ENCODE assay signal across 8 cellular contexts in genomic region chr17:41836550-41837196, GRCh38. TPM values are rescaled to one million over a fixed set of nuclear protein-coding genes. Genes with fewer than 3 reads are reported as not detected.
DNase-seq lines count a peak whose midpoint lies in the region; ATAC-seq and TF ChIP-seq lines count a peak whose summit lies in the region.

No MANE protein-coding gene starts in this region.

- H3K36me3 Mint-ChIP-seq in activated T-cell treated with anti-CD3 and anti-CD28 coated beads, Interleukin-2, amount 50 U/mL, for 72 hours (ENCODE audit: insufficient read depth in 2 of 2), result peaks cover 0 to 1% of the 10 kb centered on the region in 2 donors

- H3K27me3 Mint-ChIP-seq in activated T-cell treated with anti-CD3 and anti-CD28 coated beads, Interleukin-2, amount 50 U/mL, for 72 hours (ENCODE audit: low read depth), result peaks cover 10% of the 10 kb centered on the region

- TF ChIP-seq CTCF in astrocyte of the cerebellum (IDR thresholded peaks at IDR 0.05; ENCODE audit: low read depth, low read length, missing control alignments) (no peak), lung (IDR thresholded peaks at IDR 0.05; ENCODE audit: control extremely low read depth, extremely low read depth) (no peak), transverse colon (IDR thresholded peaks at IDR 0.05) (no peak)

- DNase-seq in activated T-cell treated with anti-CD3 and anti-CD28 coated beads, Interleukin-2, amount 50 U/mL, for 72 hours, result no peak
- no peak for DNase-seq in activated T-cell treated with anti-CD3 and anti-CD28 coated beads for 4 hours
- DNase-seq in astrocyte of the cerebellum (ENCODE audit: low read depth), result no peak
- no peak for DNase-seq in lung (ENCODE audit: low spot score)
- DNase-seq in transverse colon, result no peak
- no peak for DNase-seq in NCI-H1436 treated with DMSO at 0.1 percent for 48 hours (lab: John Stamatoyannopoulos, UW)
- no peak for DNase-seq in HPDE6-E6E7 (ENCODE audit: extremely low spot score)
- DNase-seq in NCI-H187 treated with DMSO at 0.1 percent for 48 hours (lab: John Stamatoyannopoulos, UW), result no peak

- no peak overlapping the region for H3K27ac Mint-ChIP-seq in activated T-cell treated with anti-CD3 and anti-CD28 coated beads, Interleukin-2, amount 50 U/mL, for 72 hours

- H3K4me1 ChIP-seq in lung (ENCODE audit: control insufficient read depth in 2 of 2, insufficient read depth in 2 of 2, low read length in 2 of 2) (peaks cover 1 to 5% of the 10 kb centered on the region in 2 donors), transverse colon (peaks cover 0 to 12% (median 10%) of the 10 kb centered on the region in 4 donors)

- H3K27me3 ChIP-seq in lung (ENCODE audit: control insufficient read depth, insufficient read depth) (no peaks in the 10 kb centered on the region), transverse colon (no peaks in the 10 kb centered on the region)

- H3K9me3 ChIP-seq in lung (ENCODE audit: control insufficient read depth in 2 of 2, insufficient read depth in 1 of 2, low read length in 1 of 2) (no peaks in the 10 kb centered on the region), transverse colon (no peaks in the 10 kb centered on the region)

- H3K4me3 ChIP-seq in astrocyte of the cerebellum (ENCODE audit: low read depth, low read length) (peak overlapping the region; percentile 77), lung (peak overlapping the region; percentile 46), transverse colon (peak overlapping the region; percentile 65 to 83 (median 76))

- TF ChIP-seq POLR2A in transverse colon (IDR thresholded peaks at IDR 0.05), result no peak

- H3K27ac ChIP-seq in lung (ENCODE audit: low read depth in 1 of 2, low read length in 1 of 2), result peak overlapping the region in 1 of 2 donors; percentile 52
- H3K27ac ChIP-seq in transverse colon, result peak overlapping the region; percentile 59 to 87 (median 76)

- H3K9me3 Mint-ChIP-seq in activated T-cell treated with anti-CD3 and anti-CD28 coated beads, Interleukin-2, amount 50 U/mL, for 72 hours, result no peaks in the 10 kb centered on the region

- in situ Hi-C loops in astrocyte of the cerebellum (cut with HindIII; ENCODE audit: low sequenced_read_pairs), result no loop called here
- in situ Hi-C loops in transverse colon (cut with MboI; ENCODE audit: low pct_ligation_motif_present in 1 of 4, low pct_unique_long_range_greater_than_20kb in 1 of 4, low sequenced_read_pairs in 3 of 4), result no loop called here

- intact Hi-C loops in transverse colon (cut with DNase I; ENCODE audit: low total_unique reads), result no loop called here

- TF ChIP-seq EP300 in transverse colon (IDR thresholded peaks at IDR 0.05; ENCODE audit: low read depth), result no peak

- peaks cover 18% of the 10 kb centered on the region for H3K4me1 Mint-ChIP-seq in activated T-cell treated with anti-CD3 and anti-CD28 coated beads, Interleukin-2, amount 50 U/mL, for 72 hours (ENCODE audit: low read depth)

- WGBS in lung, 2 donors, result 47 to 60% methylated on average over 21 of the region's 21 CpGs
- 42% methylated on average over 21 of the region's 21 CpGs; no CpG with 5 or more reads in 1 of the 2 donors for WGBS in transverse colon (ENCODE audit: low coverage in 1 of 2), 2 donors

- H3K36me3 ChIP-seq in lung (ENCODE audit: control insufficient read depth in 2 of 2, insufficient read depth in 2 of 2, low read length in 2 of 2) (peaks cover 3 to 5% of the 10 kb centered on the region in 2 donors), transverse colon (peaks cover 0 to under 1% (median 0%) of the 10 kb centered on the region in 4 donors)

- peak overlapping the region; percentile 81 to 86 for H3K4me3 Mint-ChIP-seq in activated T-cell treated with anti-CD3 and anti-CD28 coated beads, Interleukin-2, amount 50 U/mL, for 72 hours

- ATAC-seq in activated T-cell treated with anti-CD3 and anti-CD28 coated beads, Interleukin-2, amount 50 U/mL, for 72 hours (replicated peaks in 1 of 2), result no peak
- ATAC-seq in lung (ENCODE audit: insufficient read depth, low FRiP score), result no peak

RNA-seq across cellular contexts. Expression of gene NT5C3B, which starts 0.6 kb away (rescaled TPM):
- total RNA-seq in activated T-cell treated with anti-CD3 and anti-CD28 coated beads, Interleukin-2, amount 50 U/mL, for 72 hours, result 10 to 100 TPM; 34.9 to 49.5 TPM
- total RNA-seq in lung (10 to 100 TPM; 36.5 to 39.4 TPM), transverse colon (10 to 100 TPM in 3 of 4 donors, 1 to 10 TPM in 1; 10.0 to 30.8 (median 24.6) TPM)
- 10 to 100 TPM; 34.9 to 68.5 TPM for polyA plus RNA-seq in lung

RNA-seq across cellular contexts. Expression of gene KLHL10, which starts 1.0 kb away (rescaled TPM):
- total RNA-seq in activated T-cell treated with anti-CD3 and anti-CD28 coated beads, Interleukin-2, amount 50 U/mL, for 72 hours, result under 1 TPM in 1 of 2 donors, not detected in 1; 0.36 TPM
- total RNA-seq in lung (under 1 TPM in 1 of 2 donors, not detected in 1; 0.09 TPM), transverse colon (under 1 TPM in 1 of 4 donors, not detected in 3; 0.32 TPM)
- under 1 TPM; 0.08 to 0.12 TPM for polyA plus RNA-seq in lung

RNA-seq across cellular contexts. Expression of gene FKBP10, which starts 23.9 kb away (rescaled TPM):
- total RNA-seq in activated T-cell treated with anti-CD3 and anti-CD28 coated beads, Interleukin-2, amount 50 U/mL, for 72 hours, result 1 to 10 TPM; 3.2 TPM
- total RNA-seq in lung (10 to 100 TPM; 53.2 to 64.4 TPM), transverse colon (10 to 100 TPM in 3 of 4 donors, 1 to 10 TPM in 1; 7.1 to 61.1 (median 12.6) TPM)
- 10 to 100 TPM; 32.6 to 43.3 TPM for polyA plus RNA-seq in lung

RNA-seq across cellular contexts. Expression of gene P3H4, which starts 24.9 kb away (rescaled TPM):
- 1 to 10 TPM; 3.4 to 3.8 TPM for total RNA-seq in activated T-cell treated with anti-CD3 and anti-CD28 coated beads, Interleukin-2, amount 50 U/mL, for 72 hours
- total RNA-seq in lung (10 to 100 TPM; 12.3 to 13.2 TPM), transverse colon (10 to 100 TPM; 18.7 to 39.6 (median 22.5) TPM)
- polyA plus RNA-seq in lung, result 1 to 10 TPM; 6.8 to 9.6 TPM

RNA-seq across cellular contexts. Expression of gene KLHL11, which starts 28.6 kb away (rescaled TPM):
- total RNA-seq in activated T-cell treated with anti-CD3 and anti-CD28 coated beads, Interleukin-2, amount 50 U/mL, for 72 hours, result 10 to 100 TPM; 17.6 to 24.4 TPM
- 10 to 100 TPM; 12.2 to 27.7 TPM for total RNA-seq in lung
- polyA plus RNA-seq in lung, result 1 to 10 TPM in 1 of 2 donors, under 1 TPM in 1; 0.63 to 1.4 TPM
- total RNA-seq in transverse colon, result 10 to 100 TPM in 3 of 4 donors, 1 to 10 TPM in 1; 5.4 to 19.5 (median 15.9) TPM
